ENCODE assay signal across 27 cellular contexts in the genomic region with DNA sequence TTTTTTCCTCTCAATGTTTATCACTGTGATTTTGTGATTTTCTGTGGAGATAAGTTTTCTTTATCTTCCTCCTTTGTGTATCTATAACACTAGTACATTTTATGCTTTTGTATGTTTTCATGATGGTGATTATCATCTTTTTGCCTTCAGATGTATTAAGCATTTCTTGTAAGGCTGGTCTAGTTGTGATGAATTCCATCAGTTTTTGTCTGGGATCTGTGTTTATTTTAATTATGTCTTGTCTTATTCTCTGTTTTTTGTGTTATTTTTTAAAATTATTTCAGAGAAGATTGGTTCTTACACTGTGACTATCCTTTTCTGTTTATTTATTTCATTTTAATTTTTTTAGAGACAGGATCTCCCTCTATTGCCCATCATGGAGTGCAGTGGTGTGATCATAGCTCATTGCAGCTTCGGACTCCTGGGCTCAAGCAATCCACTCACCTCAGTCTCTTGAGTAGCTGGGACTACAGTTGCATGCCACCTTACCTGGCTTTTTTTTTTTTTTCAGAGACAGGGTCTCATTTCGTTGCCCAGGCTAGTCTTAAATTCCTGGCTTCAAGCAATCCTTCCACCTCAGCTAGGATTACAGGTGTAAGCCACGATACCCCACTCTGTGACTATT.
"Had no signal": no experiment of that assay in that cellular context is flagged by ENCODE, and none has a peak within 500 bp of the region (broad histone marks: within the 10 kb centered on the region; RNA-seq: fewer than 3 reads in every experiment).

No MANE protein-coding gene starts in this region.

- ATAC-seq: activated CD8-positive, alpha-beta T cell treated with anti-CD3 and anti-CD28 coated beads for 36 hours; activated T-cell treated with anti-CD3 and anti-CD28 coated beads, Interleukin-2, amount 50 U/mL, for 72 hours; activated T-helper 17 cell treated with anti-CD3 and anti-CD28 coated beads, Interleukin-2, amount 50 U/mL, for 72 hours; K562 had no signal

- H3K27me3 Mint-ChIP-seq: activated CD4-positive, alpha-beta T cell treated with anti-CD3 and anti-CD28 coated beads, Interleukin-2, amount 10 ng/mL, durations not matched to agents 24 days and 14 days; activated CD8-positive, alpha-beta T cell treated with anti-CD3 and anti-CD28 coated beads for 36 hours; activated naive CD4-positive, alpha-beta T cell treated with anti-CD3 and anti-CD28 coated beads, Interleukin-2, amount 50 U/mL, for 24 hours; activated T-helper 17 cell treated with anti-CD3 and anti-CD28 coated beads, Interleukin-2, amount 50 U/mL, for 72 hours had no signal

- H3K27ac Mint-ChIP-seq: activated CD4-positive, alpha-beta T cell treated with anti-CD3 and anti-CD28 coated beads, Interleukin-2, amount 10 ng/mL, durations not matched to agents 24 days and 14 days; activated CD8-positive, alpha-beta T cell treated with anti-CD3 and anti-CD28 coated beads for 36 hours; activated naive CD4-positive, alpha-beta T cell treated with anti-CD3 and anti-CD28 coated beads, Interleukin-2, amount 50 U/mL, for 24 hours; activated T-helper 17 cell treated with anti-CD3 and anti-CD28 coated beads, Interleukin-2, amount 50 U/mL, for 72 hours; T-helper 1 cell treated with Interleukin-12 subunit alpha and Interleukin-12 subunit beta and Interleukin-4 antibody, amounts not matched to agents 30 μg/mL and 1 μg/mL, for 36 hours had no signal

- H3K4me3 Mint-ChIP-seq: activated CD4-positive, alpha-beta T cell treated with anti-CD3 and anti-CD28 coated beads, Interleukin-2, amount 10 ng/mL, durations not matched to agents 24 days and 14 days; activated CD8-positive, alpha-beta T cell treated with anti-CD3 and anti-CD28 coated beads for 36 hours; activated naive CD4-positive, alpha-beta T cell treated with anti-CD3 and anti-CD28 coated beads, Interleukin-2, amount 50 U/mL, for 24 hours; activated T-cell treated with anti-CD3 and anti-CD28 coated beads, Interleukin-2, amount 50 U/mL, for 72 hours; activated T-helper 17 cell treated with anti-CD3 and anti-CD28 coated beads, Interleukin-2, amount 50 U/mL, for 72 hours; T-helper 1 cell treated with Interleukin-12 subunit alpha and Interleukin-12 subunit beta and Interleukin-4 antibody, amounts not matched to agents 30 μg/mL and 1 μg/mL, for 36 hours; T-helper 2 cell treated with Interferon-gamma antibody and Interleukin-4, amounts not matched to agents 5 μg/mL and 100 μg/mL, for 36 hours had no signal

- H3K4me3 ChIP-seq: K562, SJCRH30, SK-N-MC had no signal

- DNase-seq: activated CD4-positive, alpha-beta T cell treated with anti-CD3 and anti-CD28 coated beads, Interleukin-2, amount 10 ng/mL, durations not matched to agents 24 days and 14 days; activated CD4-positive, alpha-beta T cell treated with anti-CD3 and anti-CD28 coated beads, Interleukin-2, amount 50 U/mL, for 4 hours; activated CD8-positive, alpha-beta T cell treated with anti-CD3 and anti-CD28 coated beads for 36 hours; activated effector memory CD4-positive, alpha-beta T cell treated with anti-CD3 and anti-CD28 coated beads, Interleukin-2, amount 50 U/mL, for 16 hours; activated naive CD4-positive, alpha-beta T cell; activated T-cell treated with anti-CD3 and anti-CD28 coated beads, Interleukin-2, amount 50 U/mL, for 1 hour; activated T-cell treated with anti-CD3 and anti-CD28 coated beads, Interleukin-2, amount 50 U/mL, for 72 hours; amniotic stem cell; aorta; brain microvascular endothelial cell; central memory CD4-positive, alpha-beta T cell; NCI-H1092 treated with DMSO at 0.1 percent for 48 hours; NCI-H1417 treated with DMSO at 0.1 percent for 48 hours; NCI-H187 treated with DMSO at 0.1 percent for 48 hours; NCI-H2081; NCI-H345; NCI-H524 treated with DMSO at 0.1 percent for 48 hours; NK-92 treated with Interleukin-12 subunit alpha and Interleukin-12 subunit beta, amount 100 ng/mL, for 24 hours; OCI-M1; SHP77; SJCRH30 had no signal

- H3K4me1 Mint-ChIP-seq: activated T-helper 17 cell treated with anti-CD3 and anti-CD28 coated beads, Interleukin-2, amount 50 U/mL, for 72 hours had no signal

- H3K4me1 ChIP-seq: SJCRH30 had no signal

- H3K27ac ChIP-seq: brain microvascular endothelial cell, SJCRH30, SK-N-MC had no signal
